13 cellular contexts compared by ENCODE assay signal in genomic region chr19:19458110-19458816, GRCh38. TPM values are rescaled to one million over a fixed set of nuclear protein-coding genes. Genes with fewer than 3 reads are reported as not detected.
DNase-seq lines count a peak whose midpoint lies in the region; ATAC-seq, FAIRE-seq and TF ChIP-seq lines count a peak whose summit lies in the region.
"Had no signal": no experiment of that assay in that cellular context is flagged by ENCODE, and none has a peak within 500 bp of the region (broad histone marks: within the 10 kb centered on the region; RNA-seq: fewer than 3 reads in every experiment).

No MANE protein-coding gene starts in this region.

- H3K4me1 Mint-ChIP-seq in activated T-helper 2 cell treated with anti-CD3 and anti-CD28 coated beads, Interferon-gamma antibody, Interleukin-2, Interleukin-4, amounts not matched to agents 10 μg/mL and 5 μg/mL and 100 μg/mL, durations not matched to agents 14 hours and 24 hours and 36 hours (ENCODE audit: low read depth) = peaks cover 59% of the 10 kb centered on the region
- peaks cover 62% of the 10 kb centered on the region for H3K4me1 Mint-ChIP-seq in mesothelial cell of epicardium

- H3K4me3 ChIP-seq in A673 (ENCODE audit: low read depth, low read length, poor library complexity, severe bottlenecking) (no peak overlapping the region), GM23248 (no peak overlapping the region)
- H3K4me3 ChIP-seq: right lobe of liver had no signal

- intact Hi-C loops in A673 (cut with micrococcal nuclease; ENCODE audit: unreplicated experiment) = no loop called here
- intact Hi-C loops in activated T-helper 2 cell treated with anti-CD3 and anti-CD28 coated beads, Interferon-gamma antibody, Interleukin-2, Interleukin-4, amounts not matched to agents 10 μg/mL and 5 μg/mL and 100 μg/mL, durations not matched to agents 14 hours and 24 hours and 36 hours (cut with micrococcal nuclease) = loop anchor here (2.0 kb wide), 1 partner anchor 17 kb away; no protein-coding TSS in a partner anchor

- peaks cover 99% of the 10 kb centered on the region for H3K79me2 ChIP-seq in GM23248 (ENCODE audit: insufficient read depth)

- peaks cover 14% of the 10 kb centered on the region for H3K36me3 Mint-ChIP-seq in activated T-helper 2 cell treated with anti-CD3 and anti-CD28 coated beads, Interferon-gamma antibody, Interleukin-2, Interleukin-4, amounts not matched to agents 10 μg/mL and 5 μg/mL and 100 μg/mL, durations not matched to agents 14 hours and 24 hours and 36 hours (ENCODE audit: low read depth)
- no peaks in the 10 kb centered on the region for H3K36me3 Mint-ChIP-seq in mesothelial cell of epicardium

- no peak overlapping the region for H3K4me2 ChIP-seq in GM23248 (ENCODE audit: unreplicated experiment)

- ATAC-seq in HG03159 (IDR thresholded peaks at IDR 0.05; ENCODE audit: unreplicated experiment) = no peak

- no peaks in the 10 kb centered on the region for H3K9me2 ChIP-seq in GM23248 (ENCODE audit: insufficient read depth)

- no peaks in the 10 kb centered on the region for H3K9me3 Mint-ChIP-seq in activated T-helper 2 cell treated with anti-CD3 and anti-CD28 coated beads, Interferon-gamma antibody, Interleukin-2, Interleukin-4, amounts not matched to agents 10 μg/mL and 5 μg/mL and 100 μg/mL, durations not matched to agents 14 hours and 24 hours and 36 hours
- H3K9me3 Mint-ChIP-seq in mesothelial cell of epicardium = no peaks in the 10 kb centered on the region

- peak overlapping the region; percentile 88 for H3K27ac Mint-ChIP-seq in activated T-helper 2 cell treated with anti-CD3 and anti-CD28 coated beads, Interferon-gamma antibody, Interleukin-2, Interleukin-4, amounts not matched to agents 10 μg/mL and 5 μg/mL and 100 μg/mL, durations not matched to agents 14 hours and 24 hours and 36 hours
- peak overlapping the region; percentile 93 for H3K27ac Mint-ChIP-seq in mesothelial cell of epicardium

- POLR2A ChIA-PET in A673 (lab: Charles Lee; ENCODE audit: low non-redundant PET) = no interaction called here

- BruUV-seq in A673 (replicated peaks; lab: Mats Ljungman, UMichigan) = no TSS peak

- peaks cover 56% of the 10 kb centered on the region for H3K4me1 ChIP-seq in A673 (ENCODE audit: insufficient read depth, low read length, poor library complexity, severe bottlenecking)
- peaks cover 54% of the 10 kb centered on the region for H3K4me1 ChIP-seq in GM23248 (ENCODE audit: insufficient read depth)

- H3K27me3 ChIP-seq in A673 (replicated peaks; ENCODE audit: insufficient read depth, low read depth, low read length, poor library complexity) (no peaks in the 10 kb centered on the region), GM23248 (replicated peaks; ENCODE audit: insufficient read depth) (no peaks in the 10 kb centered on the region)
- H3K27me3 ChIP-seq: right lobe of liver had no signal

- H3K9me3 ChIP-seq in A673 (ENCODE audit: low read depth, low read length, poor library complexity, severe bottlenecking) (no peaks in the 10 kb centered on the region), GM23248 (ENCODE audit: low read depth) (no peaks in the 10 kb centered on the region)
- H3K9me3 ChIP-seq: right lobe of liver had no signal

- H3K4me3 Mint-ChIP-seq in activated T-helper 2 cell treated with anti-CD3 and anti-CD28 coated beads, Interferon-gamma antibody, Interleukin-2, Interleukin-4, amounts not matched to agents 10 μg/mL and 5 μg/mL and 100 μg/mL, durations not matched to agents 14 hours and 24 hours and 36 hours (ENCODE audit: low read depth) = peak overlapping the region; percentile 28
- H3K4me3 Mint-ChIP-seq in mesothelial cell of epicardium = peak overlapping the region; percentile 2

- H4K20me1 ChIP-seq in GM23248 (ENCODE audit: insufficient read depth) = 0 out of 2 replicates have a peak, but pooled peaks cover 3% of the 10 kb centered on the region

- peaks cover 5% of the 10 kb centered on the region for H3K36me3 ChIP-seq in A673 (ENCODE audit: insufficient read depth, low read length, poor library complexity, severe bottlenecking)
- H3K36me3 ChIP-seq in GM23248 (ENCODE audit: low read depth) = no peaks in the 10 kb centered on the region
- H3K36me3 ChIP-seq: right lobe of liver had no signal

- CTCF ChIA-PET in A673 (lab: Charles Lee) = interaction anchor here (0.6 kb wide), 1 partner anchor 44 kb away, joined by 7 read pairs; no protein-coding TSS in a partner anchor

- H2AFZ ChIP-seq in GM23248 = no peak overlapping the region

- peaks cover 22% of the 10 kb centered on the region for H3F3A ChIP-seq in GM23248 (ENCODE audit: insufficient read depth)

- no peak for DNase-seq in A673 (ENCODE audit: low spot score)
- no peak for DNase-seq in GM23248
- no peak for DNase-seq in activated T-helper 2 cell treated with anti-CD3 and anti-CD28 coated beads, Interferon-gamma antibody, Interleukin-2, Interleukin-4, amounts not matched to agents 10 μg/mL and 5 μg/mL and 100 μg/mL, durations not matched to agents 14 hours and 24 hours and 36 hours (ENCODE audit: low spot score)
- DNase-seq in mesothelial cell of epicardium (ENCODE audit: low spot score in 2 of 2, unreplicated experiment in 2 of 2) = no peak
- DNase-seq in RCC 7860 (ENCODE audit: low spot score) = no peak
- DNase-seq in stimulated activated CD4-positive, alpha-beta T cell treated with anti-CD3 and anti-CD28 coated beads, Interleukin-2, amount 100 ng/mL, for 24 hours = no peak
- DNase-seq in NCI-H2029 treated with DMSO at 0.1 percent for 48 hours (lab: John Stamatoyannopoulos, UW) = no peak
- DNase-seq: Calu3; NCI-H774; right lobe of liver; stimulated activated naive CD4-positive, alpha-beta T cell treated with Interleukin-2 at 50 U/mL for 16 hours had no signal

- in situ Hi-C loops in GM23248 (cut with MboI) = no loop called here

- WGBS in GM23248 (ENCODE audit: low coverage in 1 of 2, low lambda C conversion rate in 2 of 2, missing lambda C conversion rate in 2 of 2), 2 experiments = 74 to 82% methylated on average over 14 of the region's 14 CpGs

- H3K27ac ChIP-seq in A673 (ENCODE audit: low read depth, low read length, poor library complexity, severe bottlenecking) (peak overlapping the region; percentile 82), GM23248 (peak overlapping the region; percentile 82; the same call in 1 of the 2 replicates)

- H3K9ac ChIP-seq in GM23248 = no peak overlapping the region

- H3K27me3 Mint-ChIP-seq in activated T-helper 2 cell treated with anti-CD3 and anti-CD28 coated beads, Interferon-gamma antibody, Interleukin-2, Interleukin-4, amounts not matched to agents 10 μg/mL and 5 μg/mL and 100 μg/mL, durations not matched to agents 14 hours and 24 hours and 36 hours (ENCODE audit: low read depth) = no peaks in the 10 kb centered on the region
- no peaks in the 10 kb centered on the region for H3K27me3 Mint-ChIP-seq in mesothelial cell of epicardium (ENCODE audit: low read depth)

- no peak for TF ChIP-seq CTCF in A673 (conservative IDR thresholded peaks at IDR 0.05; ENCODE audit: low read depth, low read length)
- no peak for TF ChIP-seq CTCF in mesothelial cell of epicardium (IDR thresholded peaks at IDR 0.05; ENCODE audit: unreplicated experiment)

- FAIRE-seq in RCC 7860 (lab: Jason Lieb, UNC) = no peak
- FAIRE-seq: colon had no signal

RNA-seq across cellular contexts. Expression of gene GATAD2A, which starts 52.8 kb away (rescaled TPM):
- total RNA-seq in A673 (2021) (202 and 218 TPM in 2 replicates), mesothelial cell of epicardium (112 to 113 TPM (median 113 TPM) in 3 replicates)
- total RNA-seq in GM23248 (2014; rRNA removed; shearing (Covaris generic)) = 42.7 and 52.1 TPM in 2 replicates
- 13.9 and 15.4 TPM in 2 replicates for polyA plus RNA-seq in GM23248 (2016; fragmentation: Nextera tagmentation; extraction: Ambion mirVana)
- 125 and 128 TPM in 2 replicates for total RNA-seq in activated T-helper 2 cell treated with anti-CD3 and anti-CD28 coated beads, Interferon-gamma antibody, Interleukin-2, Interleukin-4, amounts not matched to agents 10 μg/mL and 5 μg/mL and 100 μg/mL, durations not matched to agents 14 hours and 24 hours and 36 hours

RNA-seq across cellular contexts. Expression of gene TSSK6, which starts 57.1 kb away (rescaled TPM):
- 2.5 TPM in 2 replicates for total RNA-seq in A673 (2021)
- 0.25 and 2.3 TPM in 2 replicates for total RNA-seq in GM23248 (2014; rRNA removed; shearing (Covaris generic))
- polyA plus RNA-seq in GM23248 (2016; fragmentation: Nextera tagmentation; extraction: Ambion mirVana) = 0.70 and 0.95 TPM in 2 replicates
- total RNA-seq in activated T-helper 2 cell treated with anti-CD3 and anti-CD28 coated beads, Interferon-gamma antibody, Interleukin-2, Interleukin-4, amounts not matched to agents 10 μg/mL and 5 μg/mL and 100 μg/mL, durations not matched to agents 14 hours and 24 hours and 36 hours = 2.6 and 2.9 TPM in 2 replicates
- total RNA-seq in mesothelial cell of epicardium = 1.9 to 2.3 TPM (median 2.1 TPM) in 3 replicates

RNA-seq across cellular contexts. Expression of gene NDUFA13, which starts 57.8 kb away (rescaled TPM):
- 421 and 431 TPM in 2 replicates for total RNA-seq in A673 (2021)
- total RNA-seq in GM23248 (2014; rRNA removed; shearing (Covaris generic)) = 18.3 and 92.4 TPM in 2 replicates
- 466 and 474 TPM in 2 replicates for polyA plus RNA-seq in GM23248 (2016; fragmentation: Nextera tagmentation; extraction: Ambion mirVana)
- total RNA-seq in activated T-helper 2 cell treated with anti-CD3 and anti-CD28 coated beads, Interferon-gamma antibody, Interleukin-2, Interleukin-4, amounts not matched to agents 10 μg/mL and 5 μg/mL and 100 μg/mL, durations not matched to agents 14 hours and 24 hours and 36 hours = 381 and 393 TPM in 2 replicates
- total RNA-seq in mesothelial cell of epicardium = 338 to 343 TPM (median 342 TPM) in 3 replicates
